ENCODE assay signal across 11 cellular contexts in genomic region chr17:18157354-18157985, GRCh38. TPM values are rescaled to one million over a fixed set of nuclear protein-coding genes. Genes with fewer than 3 reads are reported as not detected.
DNase-seq lines count a peak whose midpoint lies in the region; ATAC-seq and TF ChIP-seq lines count a peak whose summit lies in the region.
"Had no signal": no experiment of that assay in that cellular context is flagged by ENCODE, and none has a peak within 500 bp of the region (broad histone marks: within the 10 kb centered on the region; RNA-seq: fewer than 3 reads in every experiment).

No MANE protein-coding gene starts in this region.

- H2AFZ ChIP-seq in MM.1S (ENCODE audit: low read length) = peak overlapping the region; percentile 67

- H3K9me3 ChIP-seq in MM.1S (replicated peaks; ENCODE audit: insufficient read depth, low read length) (no peaks in the 10 kb centered on the region), psoas muscle (no peaks in the 10 kb centered on the region)
- H3K9me3 ChIP-seq: MG63 had no signal

- DNase-seq in GM10266 (ENCODE audit: extremely low spot score) = peak; percentile 46
- DNase-seq in MM.1S = no peak
- no peak for DNase-seq in coronary artery (ENCODE audit: low spot score)
- no peak for DNase-seq in psoas muscle
- no peak for DNase-seq in NCI-H1105 treated with DMSO at 0.1 percent for 48 hours (lab: John Stamatoyannopoulos, UW)

- WGBS in psoas muscle, 3 donors = 66 to 72% (median 70%) methylated on average over 22 of the region's 22 CpGs

- no peak overlapping the region for H3K27ac ChIP-seq in MM.1S (ENCODE audit: low read length)
- peak overlapping the region; percentile 43 to 88 for H3K27ac ChIP-seq in coronary artery
- no peak overlapping the region for H3K27ac ChIP-seq in psoas muscle
- H3K27ac ChIP-seq: brain microvascular endothelial cell had no signal

- no peaks in the 10 kb centered on the region for H3K9me2 ChIP-seq in MM.1S (replicated peaks; ENCODE audit: insufficient read depth, low read length)

- H4K20me1 ChIP-seq in MM.1S (ENCODE audit: insufficient read depth, low read length) = no peaks in the 10 kb centered on the region

- H3K36me3 ChIP-seq in MM.1S (replicated peaks; ENCODE audit: insufficient read depth, low read length) (no peaks in the 10 kb centered on the region), psoas muscle (ENCODE audit: insufficient read depth in 1 of 2, low read depth in 1 of 2) (no peaks in the 10 kb centered on the region)
- H3K36me3 ChIP-seq: brain microvascular endothelial cell, MG63 had no signal

- peaks cover 4% of the 10 kb centered on the region; the same call in 1 of the 2 replicates for H3K4me1 ChIP-seq in MM.1S (ENCODE audit: low read length)
- peaks cover 6% of the 10 kb centered on the region for H3K4me1 ChIP-seq in psoas muscle

- no peak for ATAC-seq in psoas muscle
- ATAC-seq in HG02938 (IDR thresholded peaks at IDR 0.05; ENCODE audit: unreplicated experiment) = no peak
- no peak for ATAC-seq in GM21423 (IDR thresholded peaks at IDR 0.05; ENCODE audit: unreplicated experiment)

- no peaks in the 10 kb centered on the region for H3K79me2 ChIP-seq in MM.1S (ENCODE audit: low read length)

- peaks cover 5% of the 10 kb centered on the region; the same call in 1 of the 2 replicates for H3K27me3 ChIP-seq in MM.1S (replicated peaks; ENCODE audit: insufficient read depth, low read length)
- no peaks in the 10 kb centered on the region for H3K27me3 ChIP-seq in psoas muscle (ENCODE audit: insufficient read depth in 3 of 3, low read length in 2 of 3)
- H3K27me3 ChIP-seq: brain microvascular endothelial cell, MG63 had no signal

- peak overlapping the region; percentile 63 for H3K4me3 ChIP-seq in MM.1S (ENCODE audit: low read length)
- peak overlapping the region; percentile 87 for H3K4me3 ChIP-seq in coronary artery
- H3K4me3 ChIP-seq in psoas muscle = peak overlapping the region; percentile 61
- H3K4me3 ChIP-seq: lung, MG63 had no signal

- intact Hi-C loops in psoas muscle (cut with DNase I) = no loop called here

- no peaks in the 10 kb centered on the region for H3F3A ChIP-seq in MM.1S (ENCODE audit: insufficient read depth, low read length)

- peak overlapping the region; percentile 56; the same call in 1 of the 2 replicates for H3K4me2 ChIP-seq in MM.1S (ENCODE audit: low read depth, low read length)

- H3K9ac ChIP-seq in MM.1S (ENCODE audit: low read length) = no peak overlapping the region

- TF ChIP-seq CTCF in GM10266 (IDR thresholded peaks at IDR 0.05; ENCODE audit: control insufficient read depth, insufficient read depth, low read depth, missing control alignments) (no peak), MM.1S (IDR thresholded peaks at IDR 0.05; ENCODE audit: low read length) (no peak), coronary artery (IDR thresholded peaks at IDR 0.05) (no peak), psoas muscle (IDR thresholded peaks at IDR 0.05) (no peak)

RNA-seq across cellular contexts. Expression of gene ALKBH5, which starts 26.2 kb away (rescaled TPM):
- total RNA-seq in psoas muscle = 100 to 1,000 TPM; 202 to 219 (median 211) TPM
- 100 to 1,000 TPM in 2 of 3 donors, 10 to 100 TPM in 1; 91.7 to 235 (median 111) TPM for polyA plus RNA-seq in psoas muscle

RNA-seq across cellular contexts. Expression of gene MYO15A, which starts 48.9 kb away (rescaled TPM):
- total RNA-seq in psoas muscle = under 1 TPM; 0.15 to 0.76 (median 0.44) TPM
- under 1 TPM; 0.10 to 0.44 (median 0.17) TPM for polyA plus RNA-seq in psoas muscle
- total RNA-seq: G401 had no signal

Comparison
In these comparisons a context has a peak if more than half of its experiments do, and no peak if none do; other contexts are left out.
1. H3K27ac ChIP-seq: peak in coronary artery (2 of 2); none in MM.1S (single experiment) and psoas muscle (single experiment).
2. Peak in every context shown above with its lines, with median percentiles within 50 percentile points of each other: H3K4me3 ChIP-seq.